8 cellular contexts compared by ENCODE assay signal in the genomic region with DNA sequence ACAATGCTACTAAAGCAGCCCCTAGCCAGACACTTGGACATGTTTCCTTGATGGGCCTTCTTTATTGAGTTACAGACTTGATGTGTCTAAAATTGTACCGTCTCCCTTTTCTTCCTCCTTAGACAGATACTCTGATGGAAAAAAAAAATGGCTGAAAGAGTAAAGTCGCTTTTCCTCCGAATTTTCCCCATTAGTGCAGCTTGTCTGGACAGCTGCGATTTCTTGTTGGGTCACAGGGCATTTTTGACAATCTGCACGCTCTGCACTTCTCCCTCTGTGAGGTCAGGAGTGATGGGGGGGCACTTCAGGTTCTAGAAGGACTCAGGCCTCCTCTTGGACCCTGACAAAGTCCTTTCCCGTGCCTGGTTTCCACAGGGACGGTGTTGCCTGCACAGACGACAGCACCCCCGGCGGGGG. TPM values are rescaled to one million over a fixed set of nuclear protein-coding genes. Genes with fewer than 3 reads are reported as not detected.
DNase-seq lines count a peak whose midpoint lies in the region; ATAC-seq, FAIRE-seq and TF ChIP-seq lines count a peak whose summit lies in the region.

No MANE protein-coding gene starts in this region.

- H3K27ac ChIP-seq in AG04450 (ENCODE audit: low read depth, low read length): peak overlapping the region; percentile 66
- peak overlapping the region; percentile 20; the same call in 1 of the 2 replicates for H3K27ac ChIP-seq in HL-60 (replicated peaks)
- peak overlapping the region; percentile 96 for H3K27ac ChIP-seq in ascending aorta
- peak overlapping the region; percentile 99 to 100 (median 99) for H3K27ac ChIP-seq in right lobe of liver
- H3K27ac ChIP-seq in tibial nerve: peak overlapping the region; percentile 98 to 99 (median 98)

- H3K4me3 ChIP-seq in AG04450 (ENCODE audit: low read depth, low read length): peak overlapping the region; percentile 97
- peak overlapping the region; percentile 67 for H3K4me3 ChIP-seq in HL-60 (replicated peaks; ENCODE audit: insufficient read depth, low read length)
- H3K4me3 ChIP-seq in ascending aorta: peak overlapping the region; percentile 88 to 100
- H3K4me3 ChIP-seq in right lobe of liver: peak overlapping the region; percentile 80 to 88 (median 82)
- H3K4me3 ChIP-seq in tibial nerve: peak overlapping the region; percentile 66 to 88 (median 84)

- no peaks in the 10 kb centered on the region for H3K36me3 ChIP-seq in ascending aorta
- peaks cover 0 to 13% (median 0%) of the 10 kb centered on the region in 4 donors for H3K36me3 ChIP-seq in right lobe of liver
- no peaks in the 10 kb centered on the region for H3K36me3 ChIP-seq in tibial nerve

- no peak for FAIRE-seq in frontal cortex (lab: Jason Lieb, UNC)

- DNase-seq in AG04450 (ENCODE audit: low read depth, low spot score) (no peak), HL-60 (ENCODE audit: low read depth in 1 of 2, low spot score in 1 of 2) (no peak), ascending aorta (ENCODE audit: low spot score in 2 of 2) (peak in 1 of 2 donors; percentile 80), right lobe of liver (no peak), tibial nerve (ENCODE audit: low spot score in 2 of 2) (peak in 1 of 2 donors; percentile 25), GM13976 (ENCODE audit: low spot score) (no peak), T-helper 9 cell (no peak), frontal cortex (ENCODE audit: low spot score in 2 of 2) (no peak)

- in situ Hi-C loops in GM13976 (cut with MboI; ENCODE audit: low sequenced_read_pairs, unreplicated experiment): no loop called here

- ATAC-seq in right lobe of liver: no peak

- TF ChIP-seq CTCF in AG04450 (IDR thresholded peaks at IDR 0.05; ENCODE audit: low read depth, low read length) (peak; percentile 27; the same call in 1 of the 2 replicates), HL-60 (IDR thresholded peaks at IDR 0.05; ENCODE audit: insufficient read depth, low read length) (no peak), ascending aorta (IDR thresholded peaks at IDR 0.05) (no peak), right lobe of liver (IDR thresholded peaks at IDR 0.05) (peak in 2 of 4 donors; percentile 21 to 29), tibial nerve (IDR thresholded peaks at IDR 0.05) (no peak), GM13976 (IDR thresholded peaks at IDR 0.05; ENCODE audit: borderline replicate concordance, control extremely low read depth, extremely low read depth, insufficient read depth, missing control alignments) (no peak)

- TF ChIP-seq POLR2A in right lobe of liver (IDR thresholded peaks at IDR 0.05) (no peak), tibial nerve (IDR thresholded peaks at IDR 0.05) (no peak)

- TF ChIP-seq EP300 in tibial nerve (IDR thresholded peaks at IDR 0.05): no peak

- H3K9me3 ChIP-seq in AG04450 (ENCODE audit: control insufficient read depth, insufficient read depth, low read length) (no peaks in the 10 kb centered on the region), ascending aorta (no peaks in the 10 kb centered on the region), right lobe of liver (no peaks in the 10 kb centered on the region), tibial nerve (no peaks in the 10 kb centered on the region)

- CTCF ChIA-PET in AG04450 (lab: Charles Lee): interaction anchor here (0.6 to 1.1 kb wide), 3 partner anchors 45 to 306 kb away, joined by 3 to 5 read pairs (median 3); no protein-coding TSS in a partner anchor

- POLR2A ChIA-PET in AG04450 (lab: Yijun Ruan, JAX): no interaction called here

- intact Hi-C loops in ascending aorta (cut with DNase I): loop anchor here (2.0 to 5.0 kb wide), 5 partner anchors 42 to 794 kb away; a partner anchor contains a TSS
- intact Hi-C loops in right lobe of liver (cut with DNase I): no loop called here

- no peaks in the 10 kb centered on the region for H3K27me3 ChIP-seq in AG04450 (ENCODE audit: control insufficient read depth, insufficient read depth, low read length)
- no peaks in the 10 kb centered on the region for H3K27me3 ChIP-seq in HL-60 (ENCODE audit: insufficient read depth, poor library complexity, severe bottlenecking)
- H3K27me3 ChIP-seq in ascending aorta: no peaks in the 10 kb centered on the region
- H3K27me3 ChIP-seq in right lobe of liver: no peaks in the 10 kb centered on the region
- H3K27me3 ChIP-seq in tibial nerve: no peaks in the 10 kb centered on the region

- H3K4me1 ChIP-seq in ascending aorta (peaks cover 0 to 25% of the 10 kb centered on the region in 2 donors), right lobe of liver (peaks cover 0 to 14% (median 5%) of the 10 kb centered on the region in 4 donors), tibial nerve (peaks cover 0 to 39% (median 20%) of the 10 kb centered on the region in 4 donors)

- 15% methylated on average over 7 of the region's 10 CpGs for WGBS in right lobe of liver (ENCODE audit: insufficient coverage, low coverage, low lambda C conversion rate, missing lambda C conversion rate)
- 6 to 10% methylated on average over 7 to 10 of the region's 10 CpGs for WGBS in tibial nerve, 2 donors

RNA-seq across cellular contexts. Expression of a gene that starts 1.0 kb away (rescaled TPM):
- 238 and 282 TPM in 2 replicates for polyA plus RNA-seq in AG04450 (2011; rRNA removed)
- polyA minus RNA-seq in AG04450 (2011; rRNA and poly(A)+ RNA removed): 308 and 368 TPM in 2 replicates
- total RNA-seq in ascending aorta: 233 TPM
- 100 to 1,000 TPM; 109 to 172 (median 136) TPM for total RNA-seq in right lobe of liver
- total RNA-seq in tibial nerve: 100 to 1,000 TPM; 327 to 494 (median 406) TPM
- 411 TPM for total RNA-seq in frontal cortex

RNA-seq across cellular contexts. Expression of a gene that starts 54.0 kb away (rescaled TPM):
- 121 and 125 TPM in 2 replicates for polyA plus RNA-seq in AG04450 (2011; rRNA removed)
- 104 and 107 TPM in 2 replicates for polyA minus RNA-seq in AG04450 (2011; rRNA and poly(A)+ RNA removed)
- total RNA-seq in ascending aorta (18.0 TPM), right lobe of liver (10 to 100 TPM; 18.0 to 23.8 (median 19.9) TPM), tibial nerve (100 to 1,000 TPM in 1 of 4 donors, 10 to 100 TPM in 3; 71.4 to 131 (median 77.2) TPM), frontal cortex (8.2 TPM)

Comparison
In these comparisons a context has a peak if more than half of its experiments do, and no peak if none do; other contexts are left out.
1. H3K27ac ChIP-seq: peak in every context shown above with its lines; median percentile 99 in right lobe of liver; 98 in tibial nerve; 96 in ascending aorta; 66 in AG04450; 20 in HL-60.